In the genomic region with DNA sequence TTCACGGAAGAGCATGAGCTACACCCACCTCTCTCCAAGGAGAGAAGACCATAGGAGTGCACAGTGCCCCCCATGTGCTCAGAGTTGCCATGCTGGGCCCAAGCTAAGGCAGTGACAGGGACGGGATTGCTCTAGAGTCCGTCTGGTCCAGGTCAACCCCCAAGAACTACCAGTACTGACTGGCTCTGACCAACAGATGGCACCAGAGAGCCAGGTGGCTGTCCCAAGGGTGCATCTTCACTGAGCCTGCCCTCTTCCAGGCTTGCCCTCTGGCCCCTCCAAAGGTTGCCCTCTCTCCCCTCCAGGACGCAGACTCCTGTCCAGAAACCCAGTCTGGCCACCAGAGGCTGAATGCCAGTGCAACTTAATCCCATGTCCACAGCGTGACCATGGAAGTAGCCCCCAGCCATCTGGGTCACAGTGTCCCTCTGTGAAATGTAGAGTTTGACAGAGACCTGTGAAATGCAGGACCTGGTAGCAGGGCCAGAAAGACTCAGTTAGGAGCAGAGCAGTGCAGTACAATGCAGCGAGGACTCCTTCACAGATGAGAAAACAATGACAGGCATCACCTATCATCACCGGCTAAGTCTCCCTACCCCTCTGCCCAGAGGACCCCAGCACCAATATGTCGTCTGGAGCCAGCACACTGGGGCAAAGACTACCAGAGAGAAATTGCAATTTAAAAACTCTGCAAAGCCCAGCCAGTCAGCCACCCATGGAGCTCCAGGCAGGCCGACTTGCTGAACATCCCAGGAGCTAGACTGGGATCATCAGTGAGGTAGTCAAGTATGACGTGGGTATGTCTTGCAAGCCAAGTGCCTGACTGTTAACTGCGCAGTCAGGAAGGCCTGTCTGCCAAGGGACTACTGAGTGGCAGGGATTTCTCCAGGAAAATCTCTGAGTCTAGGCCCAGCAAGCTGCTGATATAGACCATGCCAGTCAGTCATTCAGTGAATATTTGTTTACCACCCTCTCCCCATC, we compare ENCODE assay signal across 8 cellular contexts. TPM values are rescaled to one million over a fixed set of nuclear protein-coding genes. Genes with fewer than 3 reads are reported as not detected.
DNase-seq lines count a peak whose midpoint lies in the region; ATAC-seq and TF ChIP-seq lines count a peak whose summit lies in the region.

No MANE protein-coding gene starts in this region.

- intact Hi-C loops in Panc1 (cut with micrococcal nuclease; ENCODE audit: unreplicated experiment) (loop anchor here (1.0 kb wide), 1 partner anchor 105 kb away; no protein-coding TSS in a partner anchor), thyroid gland (cut with DNase I) (loop anchor here (2.0 to 10.0 kb wide), 2 partner anchors 102 to 400 kb away; no protein-coding TSS in a partner anchor)

- TF ChIP-seq CTCF in Panc1 (IDR thresholded peaks at IDR 0.05) = peak; percentile 96
- TF ChIP-seq CTCF in fibroblast of villous mesenchyme (IDR thresholded peaks at IDR 0.05; ENCODE audit: insufficient read depth, low read depth, low read length) = peak; percentile 93
- peak in 1 of 3 donors; percentile 42 for TF ChIP-seq CTCF in omental fat pad (IDR thresholded peaks at IDR 0.05)
- TF ChIP-seq CTCF in thyroid gland (IDR thresholded peaks at IDR 0.05) = peak; percentile 82 to 94 (median 89)

- H3K27me3 Mint-ChIP-seq in activated T-cell treated with anti-CD3 and anti-CD28 coated beads, Interleukin-2, amount 50 U/mL, for 72 hours (ENCODE audit: low read depth) = no peaks in the 10 kb centered on the region

- in situ Hi-C loops in ACHN (cut with HindIII; ENCODE audit: low pct_ligation_motif_present, low pct_unique_long_range_greater_than_20kb, low sequenced_read_pairs) (no loop called here), Panc1 (cut with HindIII; ENCODE audit: low pct_unique_long_range_greater_than_20kb, low sequenced_read_pairs) (no loop called here)

- H3K4me1 Mint-ChIP-seq in activated T-cell treated with anti-CD3 and anti-CD28 coated beads, Interleukin-2, amount 50 U/mL, for 72 hours (ENCODE audit: low read depth) = peaks cover 5% of the 10 kb centered on the region

- DNase-seq in ACHN (peak; percentile 62), Panc1 (ENCODE audit: low read depth, low spot score) (peak; percentile 70), fibroblast of villous mesenchyme (ENCODE audit: low read depth) (peak; percentile 64), omental fat pad (ENCODE audit: low spot score) (peak; percentile 68), thyroid gland (peak; percentile 64 to 70)
- DNase-seq in activated T-cell treated with anti-CD3 and anti-CD28 coated beads, Interleukin-2, amount 50 U/mL, for 72 hours = peak; percentile 82 to 83

- H3K9me3 Mint-ChIP-seq in activated T-cell treated with anti-CD3 and anti-CD28 coated beads, Interleukin-2, amount 50 U/mL, for 72 hours = no peaks in the 10 kb centered on the region

- TF ChIP-seq POLR2A in thyroid gland (IDR thresholded peaks at IDR 0.05) = no peak

- POLR2A ChIA-PET in Panc1 (lab: Charles Lee) = no interaction called here

- no peaks in the 10 kb centered on the region; the same call in 1 of the 2 replicates for H3K4me1 ChIP-seq in Panc1 (ENCODE audit: control insufficient read depth, insufficient read depth, low read length)
- H3K4me1 ChIP-seq in thyroid gland = peaks cover 10 to 25% of the 10 kb centered on the region in 2 donors

- no peaks in the 10 kb centered on the region for H3K36me3 Mint-ChIP-seq in activated T-cell treated with anti-CD3 and anti-CD28 coated beads, Interleukin-2, amount 50 U/mL, for 72 hours (ENCODE audit: insufficient read depth in 2 of 2)

- no peak overlapping the region for H3K27ac Mint-ChIP-seq in activated T-cell treated with anti-CD3 and anti-CD28 coated beads, Interleukin-2, amount 50 U/mL, for 72 hours

- no peaks in the 10 kb centered on the region for H3K9me3 ChIP-seq in Panc1 (ENCODE audit: control insufficient read depth, insufficient read depth, low read depth, low read length)
- no peaks in the 10 kb centered on the region for H3K9me3 ChIP-seq in thyroid gland

- ATAC-seq in GM18858 (IDR thresholded peaks at IDR 0.05; ENCODE audit: unreplicated experiment) (peak; percentile 73), HG03432 (IDR thresholded peaks at IDR 0.05; ENCODE audit: unreplicated experiment) (peak; percentile 68), Panc1 (peak; percentile 94), omental fat pad (ENCODE audit: low FRiP score) (peak; percentile 72)
- peak; percentile 90 to 91 for ATAC-seq in activated T-cell treated with anti-CD3 and anti-CD28 coated beads, Interleukin-2, amount 50 U/mL, for 72 hours (replicated peaks in 1 of 2)

- H3K36me3 ChIP-seq in Panc1 (ENCODE audit: control insufficient read depth, insufficient read depth, low read length) (no peaks in the 10 kb centered on the region), thyroid gland (no peaks in the 10 kb centered on the region)

- H3K27ac ChIP-seq in Panc1 (ENCODE audit: low read length) (no peak overlapping the region), thyroid gland (peak overlapping the region in 2 of 3 donors; percentile 23 to 30)

- no peaks in the 10 kb centered on the region for H3K27me3 ChIP-seq in Panc1 (ENCODE audit: control insufficient read depth, insufficient read depth, low read length)
- H3K27me3 ChIP-seq in thyroid gland = no peaks in the 10 kb centered on the region

- CTCF ChIA-PET in Panc1 (lab: Charles Lee) = interaction anchor here (0.6 to 1.3 kb wide), 5 partner anchors 30 to 194 kb away, joined by 3 to 7 read pairs (median 3); no protein-coding TSS in a partner anchor

- H3K4me3 Mint-ChIP-seq in activated T-cell treated with anti-CD3 and anti-CD28 coated beads, Interleukin-2, amount 50 U/mL, for 72 hours = no peak overlapping the region

- BruUV-seq in Panc1 (replicated peaks; lab: Mats Ljungman, UMichigan) = no TSS peak

- no peak overlapping the region for H3K4me3 ChIP-seq in Panc1 (ENCODE audit: low read depth in 2 of 2, low read length in 2 of 2)
- H3K4me3 ChIP-seq in fibroblast of villous mesenchyme (ENCODE audit: low read depth, low read length) = no peak overlapping the region
- H3K4me3 ChIP-seq in thyroid gland (replicated peaks in 1 of 3) = no peak overlapping the region

- 41 to 45% methylated on average over 11 of the region's 11 CpGs for WGBS in thyroid gland, 2 donors

RNA-seq across cellular contexts. Expression of a gene that starts 7.7 kb away (rescaled TPM):
- total RNA-seq in Panc1 (2021; ENCODE audit: unreplicated experiment) (301 TPM), fibroblast of villous mesenchyme (164 and 166 TPM in 2 replicates), omental fat pad (100 to 1,000 TPM; 121 to 219 (median 211) TPM), thyroid gland (100 to 1,000 TPM; 234 to 418 (median 346) TPM)
- 270 TPM for polyA plus RNA-seq in Panc1 (2012; ENCODE audit: insufficient read length)
- total RNA-seq in activated T-cell treated with anti-CD3 and anti-CD28 coated beads, Interleukin-2, amount 50 U/mL, for 72 hours = 100 to 1,000 TPM; 201 to 238 TPM

RNA-seq across cellular contexts. Expression of a gene that starts 41.4 kb away (rescaled TPM):
- total RNA-seq in Panc1 (2021; ENCODE audit: unreplicated experiment) (184 TPM), fibroblast of villous mesenchyme (41.9 and 60.9 TPM in 2 replicates), omental fat pad (100 to 1,000 TPM; 101 to 244 (median 132) TPM), thyroid gland (100 to 1,000 TPM in 3 of 4 donors, 10 to 100 TPM in 1; 78.2 to 220 (median 174) TPM)
- 179 TPM for polyA plus RNA-seq in Panc1 (2012; ENCODE audit: insufficient read length)
- total RNA-seq in activated T-cell treated with anti-CD3 and anti-CD28 coated beads, Interleukin-2, amount 50 U/mL, for 72 hours = 100 to 1,000 TPM; 158 to 176 TPM
